ENCODE assay signal across 20 cellular contexts in the genomic region with DNA sequence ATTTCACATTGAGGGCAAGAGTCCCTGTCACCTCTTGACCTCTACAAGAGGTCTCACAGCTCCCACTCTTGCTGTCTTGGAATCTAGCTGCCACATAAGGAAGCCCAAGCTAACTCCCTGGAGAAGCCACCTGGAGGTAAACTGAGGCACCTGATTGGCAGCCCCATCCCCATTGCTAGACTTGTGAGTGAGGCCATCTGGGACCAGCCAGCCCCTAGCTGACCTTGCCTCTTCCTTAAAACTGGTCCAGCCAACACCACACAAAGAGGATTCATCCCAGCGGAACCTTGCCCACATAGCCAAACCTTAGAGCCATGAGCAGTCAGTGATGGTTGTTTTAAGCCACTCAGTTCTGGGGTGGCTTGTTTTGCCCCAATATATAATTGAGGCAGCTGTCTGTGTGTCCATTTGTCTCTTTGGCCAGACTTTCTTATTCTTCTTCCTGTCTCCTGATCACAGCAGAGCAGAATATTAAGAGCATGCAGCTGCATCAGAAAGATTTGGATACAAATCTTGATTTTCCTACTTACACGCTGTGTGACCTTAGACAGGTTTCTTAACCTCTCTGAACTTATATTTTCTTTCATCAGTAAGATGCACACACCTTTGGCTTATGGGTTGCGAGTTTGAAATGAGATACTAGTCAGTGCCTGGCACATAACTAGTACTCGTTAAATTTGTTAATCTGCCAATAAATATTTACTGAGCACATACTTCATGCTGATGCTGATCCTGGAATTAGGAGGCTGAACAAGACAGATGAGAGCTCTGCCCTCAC.
DNase-seq lines count a peak whose midpoint lies in the region; ATAC-seq and TF ChIP-seq lines count a peak whose summit lies in the region.
"Had no signal": no experiment of that assay in that cellular context is flagged by ENCODE, and none has a peak within 500 bp of the region (broad histone marks: within the 10 kb centered on the region; RNA-seq: fewer than 3 reads in every experiment).

No MANE protein-coding gene starts in this region.

- H3K4me1 ChIP-seq in DOHH2 (ENCODE audit: control insufficient read depth, low read length) (peaks cover 59% of the 10 kb centered on the region), parathyroid adenoma (no peaks in the 10 kb centered on the region), PC-9 (replicated peaks; ENCODE audit: insufficient read depth) (no peaks in the 10 kb centered on the region)
- H3K4me1 ChIP-seq: SJCRH30 had no signal

- H3K27ac Mint-ChIP-seq in activated CD8-positive, alpha-beta T cell treated with anti-CD3 and anti-CD28 coated beads for 36 hours: peak overlapping the region; percentile 28
- H3K27ac Mint-ChIP-seq in activated CD8-positive, alpha-beta T cell treated with anti-CD3 and anti-CD28 coated beads, Interleukin-2, amount 10 ng/mL, durations not matched to agents 7 days and 5 days: no peak overlapping the region
- H3K27ac Mint-ChIP-seq in central memory CD8-positive, alpha-beta T cell (ENCODE audit: low read depth): peak overlapping the region; percentile 26
- H3K27ac Mint-ChIP-seq: CD8-positive, alpha-beta T cell; neural progenitor cell had no signal

- no peak overlapping the region for H3K9ac ChIP-seq in parathyroid adenoma
- H3K9ac ChIP-seq: neural progenitor cell had no signal

- H3K9me3 ChIP-seq in DOHH2 (ENCODE audit: control insufficient read depth, insufficient read depth, low read length): no peaks in the 10 kb centered on the region
- H3K9me3 ChIP-seq in parathyroid adenoma (ENCODE audit: control insufficient read depth, low read length): no peaks in the 10 kb centered on the region
- H3K9me3 ChIP-seq in PC-9 (ENCODE audit: insufficient read depth, low read depth): no peaks in the 10 kb centered on the region
- H3K9me3 ChIP-seq: mucosa of descending colon, SJCRH30, thoracic aorta had no signal

- no peak overlapping the region for H3K4me3 Mint-ChIP-seq in activated CD8-positive, alpha-beta T cell treated with anti-CD3 and anti-CD28 coated beads for 36 hours
- H3K4me3 Mint-ChIP-seq in activated CD8-positive, alpha-beta T cell treated with anti-CD3 and anti-CD28 coated beads, Interleukin-2, amount 10 ng/mL, durations not matched to agents 7 days and 5 days: no peak overlapping the region
- no peak overlapping the region for H3K4me3 Mint-ChIP-seq in central memory CD8-positive, alpha-beta T cell
- H3K4me3 Mint-ChIP-seq: CD8-positive, alpha-beta T cell; neural progenitor cell had no signal

- no peaks in the 10 kb centered on the region for H3K9me3 Mint-ChIP-seq in activated CD8-positive, alpha-beta T cell treated with anti-CD3 and anti-CD28 coated beads for 36 hours
- H3K9me3 Mint-ChIP-seq in activated CD8-positive, alpha-beta T cell treated with anti-CD3 and anti-CD28 coated beads, Interleukin-2, amount 10 ng/mL, durations not matched to agents 7 days and 5 days (ENCODE audit: insufficient read depth): no peaks in the 10 kb centered on the region
- H3K9me3 Mint-ChIP-seq in central memory CD8-positive, alpha-beta T cell: no peaks in the 10 kb centered on the region
- H3K9me3 Mint-ChIP-seq: CD8-positive, alpha-beta T cell; neural progenitor cell had no signal

- 0 out of 2 replicates have a peak, but pooled peaks cover 2% of the 10 kb centered on the region for H3F3A ChIP-seq in DOHH2 (ENCODE audit: control insufficient read depth, insufficient read depth)
- no peaks in the 10 kb centered on the region for H3F3A ChIP-seq in PC-9 (ENCODE audit: insufficient read depth, low read depth)

- H3K4me1 Mint-ChIP-seq in activated CD8-positive, alpha-beta T cell treated with anti-CD3 and anti-CD28 coated beads for 36 hours (ENCODE audit: low read depth): peaks cover 11% of the 10 kb centered on the region
- peaks cover 14% of the 10 kb centered on the region for H3K4me1 Mint-ChIP-seq in activated CD8-positive, alpha-beta T cell treated with anti-CD3 and anti-CD28 coated beads, Interleukin-2, amount 10 ng/mL, durations not matched to agents 7 days and 5 days (ENCODE audit: low read depth)
- H3K4me1 Mint-ChIP-seq in central memory CD8-positive, alpha-beta T cell: peaks cover 13% of the 10 kb centered on the region

- no peaks in the 10 kb centered on the region for H3K36me3 Mint-ChIP-seq in activated CD8-positive, alpha-beta T cell treated with anti-CD3 and anti-CD28 coated beads for 36 hours (ENCODE audit: low read depth)
- no peaks in the 10 kb centered on the region for H3K36me3 Mint-ChIP-seq in activated CD8-positive, alpha-beta T cell treated with anti-CD3 and anti-CD28 coated beads, Interleukin-2, amount 10 ng/mL, durations not matched to agents 7 days and 5 days (ENCODE audit: low read depth)
- H3K36me3 Mint-ChIP-seq in central memory CD8-positive, alpha-beta T cell (ENCODE audit: insufficient read depth): no peaks in the 10 kb centered on the region
- H3K36me3 Mint-ChIP-seq: CD8-positive, alpha-beta T cell; neural progenitor cell had no signal

- no peak for ATAC-seq in activated CD8-positive, alpha-beta T cell treated with anti-CD3 and anti-CD28 coated beads for 36 hours
- no peak for ATAC-seq in activated CD8-positive, alpha-beta T cell treated with anti-CD3 and anti-CD28 coated beads, Interleukin-2, amount 10 ng/mL, durations not matched to agents 7 days and 5 days
- no peak for ATAC-seq in central memory CD8-positive, alpha-beta T cell (replicated peaks; ENCODE audit: extremely low read depth, poor library complexity, severe bottlenecking)

- CTCF ChIA-PET in activated CD8-positive, alpha-beta T cell treated with anti-CD3 and anti-CD28 coated beads for 36 hours (lab: Charles Lee): interaction anchor here (1.0 to 2.6 kb wide), 2 partner anchors 25 to 79 kb away, joined by 3 to 8 read pairs; no protein-coding TSS in a partner anchor
- CTCF ChIA-PET in activated CD8-positive, alpha-beta T cell treated with anti-CD3 and anti-CD28 coated beads, Interleukin-2, amount 10 ng/mL, durations not matched to agents 7 days and 5 days (lab: Charles Lee): interaction anchor here (2.1 kb wide), 1 partner anchor 79 kb away, joined by 8 read pairs; no protein-coding TSS in a partner anchor
- CTCF ChIA-PET in PC-9 (lab: Charles Lee): no interaction called here

- H3K36me3 ChIP-seq in DOHH2 (ENCODE audit: control insufficient read depth, low read length): no peaks in the 10 kb centered on the region
- H3K36me3 ChIP-seq in parathyroid adenoma (ENCODE audit: control insufficient read depth, insufficient read depth, low read length): no peaks in the 10 kb centered on the region
- no peaks in the 10 kb centered on the region for H3K36me3 ChIP-seq in PC-9 (ENCODE audit: low read depth)
- H3K36me3 ChIP-seq: neural progenitor cell, SJCRH30, thoracic aorta, WERI-Rb-1 had no signal

- H3K27me3 Mint-ChIP-seq in activated CD8-positive, alpha-beta T cell treated with anti-CD3 and anti-CD28 coated beads for 36 hours: no peaks in the 10 kb centered on the region
- peaks cover 3% of the 10 kb centered on the region for H3K27me3 Mint-ChIP-seq in activated CD8-positive, alpha-beta T cell treated with anti-CD3 and anti-CD28 coated beads, Interleukin-2, amount 10 ng/mL, durations not matched to agents 7 days and 5 days (ENCODE audit: low read depth)
- H3K27me3 Mint-ChIP-seq in central memory CD8-positive, alpha-beta T cell: peaks cover 11% of the 10 kb centered on the region

- H4K20me1 ChIP-seq in DOHH2 (ENCODE audit: control insufficient read depth, insufficient read depth, low read depth, low read length) (no peaks in the 10 kb centered on the region), PC-9 (ENCODE audit: insufficient read depth) (no peaks in the 10 kb centered on the region)

- POLR2A ChIA-PET in activated CD8-positive, alpha-beta T cell treated with anti-CD3 and anti-CD28 coated beads for 36 hours (lab: Charles Lee): no interaction called here
- POLR2A ChIA-PET in activated CD8-positive, alpha-beta T cell treated with anti-CD3 and anti-CD28 coated beads, Interleukin-2, amount 10 ng/mL, durations not matched to agents 7 days and 5 days (lab: Charles Lee): no interaction called here
- POLR2A ChIA-PET in PC-9 (lab: Charles Lee; ENCODE audit: unreplicated experiment): no interaction called here

- H3K4me2 ChIP-seq in DOHH2 (ENCODE audit: low read length): peak overlapping the region; percentile 59
- no peak overlapping the region for H3K4me2 ChIP-seq in parathyroid adenoma (ENCODE audit: low read length)
- no peak overlapping the region for H3K4me2 ChIP-seq in PC-9
- H3K4me2 ChIP-seq: neural progenitor cell had no signal

- no peak for TF ChIP-seq CTCF in activated CD8-positive, alpha-beta T cell treated with anti-CD3 and anti-CD28 coated beads for 36 hours (IDR thresholded peaks at IDR 0.05)
- TF ChIP-seq CTCF in DOHH2 (IDR thresholded peaks at IDR 0.05; ENCODE audit: low read depth, low read length, poor library complexity, severe bottlenecking) (no peak), parathyroid adenoma (IDR thresholded peaks at IDR 0.05) (no peak), PC-9 (conservative IDR thresholded peaks at IDR 0.05) (no peak)

- no peaks in the 10 kb centered on the region for H3K27me3 ChIP-seq in DOHH2 (ENCODE audit: control insufficient read depth, low read length)
- H3K27me3 ChIP-seq in parathyroid adenoma (ENCODE audit: control insufficient read depth, insufficient read depth, low read length): no peaks in the 10 kb centered on the region
- H3K27me3 ChIP-seq in PC-9 (ENCODE audit: insufficient read depth, low read depth): peaks cover 44% of the 10 kb centered on the region
- H3K27me3 ChIP-seq: neural progenitor cell had no signal

- intact Hi-C loops in activated CD8-positive, alpha-beta T cell treated with anti-CD3 and anti-CD28 coated beads for 36 hours (cut with micrococcal nuclease): no loop called here
- intact Hi-C loops in PC-9 (cut with micrococcal nuclease; ENCODE audit: unreplicated experiment): no loop called here

- H3K4me3 ChIP-seq in DOHH2 (ENCODE audit: low read length): no peak overlapping the region
- H3K4me3 ChIP-seq in parathyroid adenoma (ENCODE audit: low read depth, low read length): no peak overlapping the region
- no peak overlapping the region for H3K4me3 ChIP-seq in PC-9
- H3K4me3 ChIP-seq: mucosa of descending colon, neural progenitor cell, SJCRH30, thoracic aorta had no signal

- H2AFZ ChIP-seq in parathyroid adenoma (no peak overlapping the region), PC-9 (no peak overlapping the region)
- H2AFZ ChIP-seq: neural progenitor cell had no signal

- DNase-seq in activated CD8-positive, alpha-beta T cell treated with anti-CD3 and anti-CD28 coated beads for 36 hours: no peak
- no peak for DNase-seq in activated CD8-positive, alpha-beta T cell treated with anti-CD3 and anti-CD28 coated beads, Interleukin-2, amount 10 ng/mL, durations not matched to agents 7 days and 5 days
- DNase-seq in central memory CD8-positive, alpha-beta T cell (ENCODE audit: low spot score in 2 of 2): no peak
- DNase-seq in KG1 (lab: John Stamatoyannopoulos, UW) (no peak), PC-9 (no peak), COR-L47 (lab: John Stamatoyannopoulos, UW) (no peak)
- DNase-seq: DMS 273 treated with DMSO at 0.1 percent for 48 hours; mucosa of descending colon; NCI-H1417 treated with DMSO at 0.1 percent for 48 hours; NCI-H2227 treated with DMSO at 0.1 percent for 48 hours; stimulated activated CD4-positive, alpha-beta T cell treated with anti-CD3 and anti-CD28 coated beads, Interleukin-4, amount 100 ng/mL, for 24 hours; T1000; WERI-Rb-1 had no signal

- no TSS peak for BruUV-seq in PC-9 (replicated peaks; lab: Mats Ljungman, UMichigan)

- H3K79me2 ChIP-seq in DOHH2 (ENCODE audit: control insufficient read depth, low read length): no peaks in the 10 kb centered on the region
- H3K79me2 ChIP-seq in parathyroid adenoma: no peaks in the 10 kb centered on the region
- H3K79me2 ChIP-seq in PC-9 (ENCODE audit: low read depth): no peaks in the 10 kb centered on the region

- H3K9me2 ChIP-seq in DOHH2 (replicated peaks; ENCODE audit: control insufficient read depth, low read length) (no peaks in the 10 kb centered on the region), PC-9 (ENCODE audit: insufficient read depth) (no peaks in the 10 kb centered on the region)

- H3K27ac ChIP-seq in DOHH2 (ENCODE audit: low read depth, low read length) (peak overlapping the region; percentile 71), parathyroid adenoma (peak overlapping the region; percentile 49), PC-9 (no peak overlapping the region)
- H3K27ac ChIP-seq: 22Rv1, neural progenitor cell, SJCRH30, thoracic aorta, WERI-Rb-1 had no signal
